1 cellular context compared by ENCODE assay signal in the genomic region with DNA sequence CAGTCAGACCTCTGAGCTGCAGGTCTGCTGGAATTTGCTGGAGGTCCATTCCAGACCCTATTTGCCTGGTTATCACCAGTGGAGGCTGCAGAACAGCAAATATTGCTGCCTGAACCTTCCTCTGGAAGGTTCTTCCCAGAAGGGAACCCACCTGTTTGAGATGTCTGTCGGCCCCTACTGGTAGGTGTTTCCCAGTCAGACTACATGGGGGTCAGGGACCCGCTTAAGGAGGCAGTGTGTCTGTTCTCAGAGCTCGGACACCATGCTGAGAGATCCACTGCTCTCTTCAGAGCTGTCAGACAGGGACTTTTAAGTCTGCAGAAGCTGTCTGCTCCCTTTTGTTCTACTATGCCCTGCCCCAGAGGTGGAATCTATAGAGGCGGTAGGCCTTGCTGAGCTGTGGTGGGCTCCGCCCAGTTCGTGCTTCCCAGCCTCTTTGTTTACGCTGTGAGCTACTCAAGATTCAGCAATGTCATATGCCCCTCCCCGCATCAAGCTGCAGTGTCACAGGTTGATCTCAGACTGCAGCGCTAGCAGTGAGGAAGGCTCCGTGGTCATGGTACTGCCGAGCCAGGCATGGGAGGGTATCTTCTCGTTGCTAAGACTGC.
TF ChIP-seq lines count a peak whose summit lies in the region.

No MANE protein-coding gene starts in this region.

TF ChIP-seq in HCT116, 20 proteins besides CTCF, POLR2A, EP300 and RAD21 (continued from another document):
- no peak for TF ChIP-seq EZH2 (IDR thresholded peaks at IDR 0.05)
- TF ChIP-seq, protein P1, sequence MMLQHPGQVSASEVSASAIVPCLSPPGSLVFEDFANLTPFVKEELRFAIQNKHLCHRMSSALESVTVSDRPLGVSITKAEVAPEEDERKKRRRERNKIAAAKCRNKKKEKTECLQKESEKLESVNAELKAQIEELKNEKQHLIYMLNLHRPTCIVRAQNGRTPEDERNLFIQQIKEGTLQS (IDR thresholded peaks at IDR 0.05), result no peak
- TF ChIP-seq CBX3 (IDR thresholded peaks at IDR 0.05; ENCODE audit: low read depth), result no peak
- TF ChIP-seq, protein P2, sequence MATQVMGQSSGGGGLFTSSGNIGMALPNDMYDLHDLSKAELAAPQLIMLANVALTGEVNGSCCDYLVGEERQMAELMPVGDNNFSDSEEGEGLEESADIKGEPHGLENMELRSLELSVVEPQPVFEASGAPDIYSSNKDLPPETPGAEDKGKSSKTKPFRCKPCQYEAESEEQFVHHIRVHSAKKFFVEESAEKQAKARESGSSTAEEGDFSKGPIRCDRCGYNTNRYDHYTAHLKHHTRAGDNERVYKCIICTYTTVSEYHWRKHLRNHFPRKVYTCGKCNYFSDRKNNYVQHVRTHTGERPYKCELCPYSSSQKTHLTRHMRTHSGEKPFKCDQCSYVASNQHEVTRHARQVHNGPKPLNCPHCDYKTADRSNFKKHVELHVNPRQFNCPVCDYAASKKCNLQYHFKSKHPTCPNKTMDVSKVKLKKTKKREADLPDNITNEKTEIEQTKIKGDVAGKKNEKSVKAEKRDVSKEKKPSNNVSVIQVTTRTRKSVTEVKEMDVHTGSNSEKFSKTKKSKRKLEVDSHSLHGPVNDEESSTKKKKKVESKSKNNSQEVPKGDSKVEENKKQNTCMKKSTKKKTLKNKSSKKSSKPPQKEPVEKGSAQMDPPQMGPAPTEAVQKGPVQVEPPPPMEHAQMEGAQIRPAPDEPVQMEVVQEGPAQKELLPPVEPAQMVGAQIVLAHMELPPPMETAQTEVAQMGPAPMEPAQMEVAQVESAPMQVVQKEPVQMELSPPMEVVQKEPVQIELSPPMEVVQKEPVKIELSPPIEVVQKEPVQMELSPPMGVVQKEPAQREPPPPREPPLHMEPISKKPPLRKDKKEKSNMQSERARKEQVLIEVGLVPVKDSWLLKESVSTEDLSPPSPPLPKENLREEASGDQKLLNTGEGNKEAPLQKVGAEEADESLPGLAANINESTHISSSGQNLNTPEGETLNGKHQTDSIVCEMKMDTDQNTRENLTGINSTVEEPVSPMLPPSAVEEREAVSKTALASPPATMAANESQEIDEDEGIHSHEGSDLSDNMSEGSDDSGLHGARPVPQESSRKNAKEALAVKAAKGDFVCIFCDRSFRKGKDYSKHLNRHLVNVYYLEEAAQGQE (IDR thresholded peaks at IDR 0.05; ENCODE audit: low read depth), result no peak
- TF ChIP-seq JUND (IDR thresholded peaks at IDR 0.05), result no peak
- TF ChIP-seq SP1 (IDR thresholded peaks at IDR 0.05; ENCODE audit: low read depth), result no peak
- no peak for TF ChIP-seq FOSL1 (IDR thresholded peaks at IDR 0.05; ENCODE audit: low read depth)
TF ChIP-seq in HCT116: peak in this region for 0.
